In the genomic region with DNA sequence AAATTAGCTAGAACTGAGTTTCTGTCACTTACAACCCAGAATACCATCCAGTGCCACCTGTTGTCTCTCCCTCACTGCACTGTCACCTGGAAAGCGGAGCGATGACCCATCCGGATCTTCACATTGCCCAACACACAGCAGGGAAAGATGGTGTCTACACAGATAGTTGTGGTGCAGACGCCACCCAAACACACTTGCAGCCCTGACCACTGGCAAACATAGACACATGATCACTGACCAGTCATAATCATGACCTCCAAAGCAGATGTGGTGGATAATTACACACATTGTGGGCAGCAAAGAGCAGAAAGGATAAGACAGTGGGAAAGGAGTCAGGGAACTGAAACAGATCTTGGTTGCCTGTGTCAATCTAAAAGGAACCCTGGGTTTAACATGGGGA, we compare ENCODE assay signal across 1 cellular context.
TF ChIP-seq lines count a peak whose summit lies in the region.

No MANE protein-coding gene starts in this region.

TF ChIP-seq in K562, 482 proteins besides CTCF, POLR2A, EP300 and RAD21 (continued from another document):
- TF ChIP-seq ATF4 (CRISPR knock-in tag; IDR thresholded peaks at IDR 0.05) (no peak), TRIM24 (IDR thresholded peaks at IDR 0.05) (0 out of 4 replicates have a peak, but pooled peaks of 1 of the 2 experiments have one; percentile 12), CBFA2T2 (conservative IDR thresholded peaks at IDR 0.05) (peak; percentile 18), CCNT2 (IDR thresholded peaks at IDR 0.05; ENCODE audit: borderline replicate concordance, extremely low read depth, insufficient read length, low read depth, low read length) (no peak), TAF15 (IDR thresholded peaks at IDR 0.05; ENCODE audit: low read depth, low read length) (no peak), C11orf30 (IDR thresholded peaks at IDR 0.05; ENCODE audit: low read depth) (no peak), THAP7 (CRISPR knock-in tag; IDR thresholded peaks at IDR 0.05) (no peak), MTA1 (IDR thresholded peaks at IDR 0.05; ENCODE audit: borderline replicate concordance) (no peak), HNRNPL (IDR thresholded peaks at IDR 0.05; ENCODE audit: low read depth, low read length) (no peak), CEBPB (tag; IDR thresholded peaks at IDR 0.05) (peak; percentile 48; the same call in 1 of the 2 replicates), FOS (IDR thresholded peaks at IDR 0.05; ENCODE audit: extremely low read depth, insufficient read length) (no peak), ZBTB7A (IDR thresholded peaks at IDR 0.05; ENCODE audit: borderline replicate concordance, control insufficient read depth, low read depth, low read length) (no peak), STAT5A (IDR thresholded peaks at IDR 0.05; ENCODE audit: borderline replicate concordance, low read length) (no peak), CEBPG (CRISPR knock-in tag; IDR thresholded peaks at IDR 0.05) (no peak), CEBPG (tag; conservative IDR thresholded peaks at IDR 0.05 in 1 of 2, IDR thresholded peaks at IDR 0.05 in 1 of 2) (peak; percentile 70 to 79), TBP (optimal IDR thresholded peaks at IDR 0.05; ENCODE audit: low read depth, low read length) (no peak), CBFA2T3 (IDR thresholded peaks at IDR 0.05) (peak; percentile 52), ZNF668 (CRISPR knock-in tag; IDR thresholded peaks at IDR 0.05) (no peak), SMAD4 (CRISPR knock-in tag; conservative IDR thresholded peaks at IDR 0.05) (peak; percentile 60), CHD4 (IDR thresholded peaks at IDR 0.05; ENCODE audit: insufficient read depth, insufficient replicate concordance, low read depth, low read length, poor library complexity, severe bottlenecking) (no peak), FOSL1 (tag; conservative IDR thresholded peaks at IDR 0.05) (peak; percentile 46), FOXA3 (CRISPR knock-in tag; conservative IDR thresholded peaks at IDR 0.05 in 1 of 2, IDR thresholded peaks at IDR 0.05 in 1 of 2) (peak in 1 of 2 experiments; percentile 51; a peak in 1 of 4 replicates), GTF2F1 (IDR thresholded peaks at IDR 0.05; ENCODE audit: low read depth, low read length) (no peak), ZNF384 (IDR thresholded peaks at IDR 0.05; ENCODE audit: low read depth, low read length) (no peak), ARNT (IDR thresholded peaks at IDR 0.05) (no peak), ZNF444 (CRISPR knock-in tag; IDR thresholded peaks at IDR 0.05) (no peak), NCOR1 (IDR thresholded peaks at IDR 0.05) (peak; percentile 37; the same call in 1 of the 2 replicates)
- TF ChIP-seq, protein P1, sequence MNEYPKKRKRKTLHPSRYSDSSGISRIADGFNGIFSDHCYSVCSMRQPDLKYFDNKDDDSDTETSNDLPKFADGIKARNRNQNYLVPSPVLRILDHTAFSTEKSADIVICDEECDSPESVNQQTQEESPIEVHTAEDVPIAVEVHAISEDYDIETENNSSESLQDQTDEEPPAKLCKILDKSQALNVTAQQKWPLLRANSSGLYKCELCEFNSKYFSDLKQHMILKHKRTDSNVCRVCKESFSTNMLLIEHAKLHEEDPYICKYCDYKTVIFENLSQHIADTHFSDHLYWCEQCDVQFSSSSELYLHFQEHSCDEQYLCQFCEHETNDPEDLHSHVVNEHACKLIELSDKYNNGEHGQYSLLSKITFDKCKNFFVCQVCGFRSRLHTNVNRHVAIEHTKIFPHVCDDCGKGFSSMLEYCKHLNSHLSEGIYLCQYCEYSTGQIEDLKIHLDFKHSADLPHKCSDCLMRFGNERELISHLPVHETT (CRISPR knock-in tag; conservative IDR thresholded peaks at IDR 0.05 in 1 of 2, IDR thresholded peaks at IDR 0.05 in 1 of 2) = no peak
- TF ChIP-seq, protein P2, sequence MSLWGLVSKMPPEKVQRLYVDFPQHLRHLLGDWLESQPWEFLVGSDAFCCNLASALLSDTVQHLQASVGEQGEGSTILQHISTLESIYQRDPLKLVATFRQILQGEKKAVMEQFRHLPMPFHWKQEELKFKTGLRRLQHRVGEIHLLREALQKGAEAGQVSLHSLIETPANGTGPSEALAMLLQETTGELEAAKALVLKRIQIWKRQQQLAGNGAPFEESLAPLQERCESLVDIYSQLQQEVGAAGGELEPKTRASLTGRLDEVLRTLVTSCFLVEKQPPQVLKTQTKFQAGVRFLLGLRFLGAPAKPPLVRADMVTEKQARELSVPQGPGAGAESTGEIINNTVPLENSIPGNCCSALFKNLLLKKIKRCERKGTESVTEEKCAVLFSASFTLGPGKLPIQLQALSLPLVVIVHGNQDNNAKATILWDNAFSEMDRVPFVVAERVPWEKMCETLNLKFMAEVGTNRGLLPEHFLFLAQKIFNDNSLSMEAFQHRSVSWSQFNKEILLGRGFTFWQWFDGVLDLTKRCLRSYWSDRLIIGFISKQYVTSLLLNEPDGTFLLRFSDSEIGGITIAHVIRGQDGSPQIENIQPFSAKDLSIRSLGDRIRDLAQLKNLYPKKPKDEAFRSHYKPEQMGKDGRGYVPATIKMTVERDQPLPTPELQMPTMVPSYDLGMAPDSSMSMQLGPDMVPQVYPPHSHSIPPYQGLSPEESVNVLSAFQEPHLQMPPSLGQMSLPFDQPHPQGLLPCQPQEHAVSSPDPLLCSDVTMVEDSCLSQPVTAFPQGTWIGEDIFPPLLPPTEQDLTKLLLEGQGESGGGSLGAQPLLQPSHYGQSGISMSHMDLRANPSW (CRISPR knock-in tag; IDR thresholded peaks at IDR 0.05) = no peak
- TF ChIP-seq, protein P3, sequence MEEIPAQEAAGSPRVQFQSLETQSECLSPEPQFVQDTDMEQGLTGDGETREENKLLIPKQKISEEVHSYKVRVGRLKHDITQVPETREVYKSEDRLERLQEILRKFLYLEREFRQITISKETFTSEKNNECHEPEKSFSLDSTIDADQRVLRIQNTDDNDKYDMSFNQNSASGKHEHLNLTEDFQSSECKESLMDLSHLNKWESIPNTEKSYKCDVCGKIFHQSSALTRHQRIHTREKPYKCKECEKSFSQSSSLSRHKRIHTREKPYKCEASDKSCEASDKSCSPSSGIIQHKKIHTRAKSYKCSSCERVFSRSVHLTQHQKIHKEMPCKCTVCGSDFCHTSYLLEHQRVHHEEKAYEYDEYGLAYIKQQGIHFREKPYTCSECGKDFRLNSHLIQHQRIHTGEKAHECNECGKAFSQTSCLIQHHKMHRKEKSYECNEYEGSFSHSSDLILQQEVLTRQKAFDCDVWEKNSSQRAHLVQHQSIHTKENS (CRISPR knock-in tag; IDR thresholded peaks at IDR 0.05) = no peak
